10 cellular contexts compared by ENCODE assay signal in genomic region chr14:103115086-103115679, GRCh38. TPM values are rescaled to one million over a fixed set of nuclear protein-coding genes. Genes with fewer than 3 reads are reported as not detected.
A peak's percentile ranks its signal among the peaks of the same experiment; 100 is the strongest.
DNase-seq lines count a peak whose midpoint lies in the region; ATAC-seq and TF ChIP-seq lines count a peak whose summit lies in the region.
"Not testable (repeated sequence)": the region's sequence is repeated elsewhere in the genome, so short reads cannot be mapped to it uniquely, and the experiment has no call there.
"Had no signal": no experiment of that assay in that cellular context is flagged by ENCODE, and none has a peak within 500 bp of the region (broad histone marks: within the 10 kb centered on the region; RNA-seq: fewer than 3 reads in every experiment).

No MANE protein-coding gene starts in this region.

- H3K9ac ChIP-seq in Karpas-422 (ENCODE audit: low read length); endodermal cell (ENCODE audit: extremely low read depth, low read length, poor library complexity, severe bottlenecking): not testable (repeated sequence)

- 90 to 92% methylated on average over 12 of the region's 12 CpGs for WGBS in endodermal cell (ENCODE audit: insufficient coverage in 1 of 2, insufficient read length in 1 of 2), 2 experiments
- 35 to 44% (median 40%) methylated on average over 12 of the region's 12 CpGs for WGBS in stomach, 5 donors

- TF ChIP-seq POLR2A in stomach (IDR thresholded peaks at IDR 0.05): not testable (repeated sequence)

- not testable (repeated sequence) for TF ChIP-seq EP300 in stomach (IDR thresholded peaks at IDR 0.05)

- CTCF ChIA-PET in T-cell (lab: Charles Lee): not testable (repeated sequence)
- CTCF ChIA-PET in activated naive CD4-positive, alpha-beta T cell treated with anti-CD3 and anti-CD28 coated beads for 36 hours (lab: Charles Lee): interaction anchor here (3.4 kb wide), 1 partner anchor 9 kb away, joined by 17 read pairs; no protein-coding TSS in a partner anchor

- H3K27me3 Mint-ChIP-seq in CD14-positive monocyte (ENCODE audit: low read depth in 3 of 3); activated naive CD4-positive, alpha-beta T cell treated with anti-CD3 and anti-CD28 coated beads for 36 hours (ENCODE audit: low read depth); endodermal cell (ENCODE audit: insufficient read depth); nephron (ENCODE audit: low read depth): not testable (repeated sequence)
- peaks cover 6 to 18% of the 10 kb centered on the region in 2 donors for H3K27me3 Mint-ChIP-seq in T-cell

- H3K4me2 ChIP-seq in Karpas-422 (ENCODE audit: low read depth, low read length, poor library complexity, severe bottlenecking): peak overlapping the region; percentile 57

- H2AFZ ChIP-seq in Karpas-422 (ENCODE audit: low read length): 0 out of 2 replicates have a peak overlapping the region, but pooled peaks have one; percentile 27

- ATAC-seq in T-cell (replicated peaks in 1 of 4); left lung: not testable (repeated sequence)

- TF ChIP-seq CTCF in CD14-positive monocyte (IDR thresholded peaks at IDR 0.05); left lung (IDR thresholded peaks at IDR 0.05); nephron (IDR thresholded peaks at IDR 0.05; ENCODE audit: unreplicated experiment in 3 of 3); stomach (IDR thresholded peaks at IDR 0.05): not testable (repeated sequence)
- peak; percentile 21 for TF ChIP-seq CTCF in endodermal cell (conservative IDR thresholded peaks at IDR 0.05)

- not testable (repeated sequence) for H3K27ac ChIP-seq in Karpas-422 (ENCODE audit: low read length); endodermal cell (ENCODE audit: low read depth, low read length)
- peak overlapping the region; percentile 19 to 51 for H3K27ac ChIP-seq in left lung
- peak overlapping the region; percentile 10 to 84 (median 75) for H3K27ac ChIP-seq in stomach

- H3K4me3 ChIP-seq in Karpas-422 (ENCODE audit: low read length); endodermal cell (ENCODE audit: low read length); left lung: not testable (repeated sequence)
- peak overlapping the region in 3 of 4 donors; percentile 5 to 26 (median 18) for H3K4me3 ChIP-seq in stomach

- peak overlapping the region; percentile 86 to 93 (median 89) for H3K27ac Mint-ChIP-seq in CD14-positive monocyte
- not testable (repeated sequence) for H3K27ac Mint-ChIP-seq in T-cell; activated naive CD4-positive, alpha-beta T cell treated with anti-CD3 and anti-CD28 coated beads for 36 hours; endodermal cell
- peak overlapping the region in 2 of 3 experiments; percentile 33 to 58 for H3K27ac Mint-ChIP-seq in nephron

- H3K9me2 ChIP-seq in Karpas-422 (replicated peaks; ENCODE audit: insufficient read depth, low read length): not testable (repeated sequence)

- DNase-seq in CD14-positive monocyte (ENCODE audit: low spot score); Karpas-422; T-cell; endodermal cell; left lung: not testable (repeated sequence)
- DNase-seq in activated naive CD4-positive, alpha-beta T cell treated with anti-CD3 and anti-CD28 coated beads for 36 hours: peak; percentile 23
- peak; percentile 63 for DNase-seq in stomach

- POLR2A ChIA-PET in T-cell (lab: Charles Lee): not testable (repeated sequence)

- not testable (repeated sequence) for H3K36me3 ChIP-seq in Karpas-422 (ENCODE audit: insufficient read depth, low read length); endodermal cell (ENCODE audit: control insufficient read depth, insufficient read depth, low read length); left lung; stomach

- not testable (repeated sequence) for H3K36me3 Mint-ChIP-seq in CD14-positive monocyte; T-cell; activated naive CD4-positive, alpha-beta T cell treated with anti-CD3 and anti-CD28 coated beads for 36 hours (ENCODE audit: low read depth); endodermal cell (ENCODE audit: low read depth); nephron (ENCODE audit: low read depth)

- not testable (repeated sequence) for H4K20me1 ChIP-seq in Karpas-422 (ENCODE audit: insufficient read depth, low read depth, low read length)

- H3K4me3 Mint-ChIP-seq in CD14-positive monocyte (peak overlapping the region; percentile 60 to 89), T-cell (peak overlapping the region; percentile 15 to 57 (median 22))
- not testable (repeated sequence) for H3K4me3 Mint-ChIP-seq in activated naive CD4-positive, alpha-beta T cell treated with anti-CD3 and anti-CD28 coated beads for 36 hours; endodermal cell; nephron

- peaks cover 29% of the 10 kb centered on the region for H3K4me1 ChIP-seq in Karpas-422 (ENCODE audit: low read length)
- H3K4me1 ChIP-seq in endodermal cell (ENCODE audit: control insufficient read depth, insufficient read depth, low read length): not testable (repeated sequence)
- H3K4me1 ChIP-seq in left lung: peaks cover 15 to 87% of the 10 kb centered on the region in 2 donors
- peaks cover 38 to 87% (median 64%) of the 10 kb centered on the region in 4 donors for H3K4me1 ChIP-seq in stomach

- H3K4me1 Mint-ChIP-seq in CD14-positive monocyte: peaks cover 90% of the 10 kb centered on the region
- not testable (repeated sequence) for H3K4me1 Mint-ChIP-seq in T-cell; activated naive CD4-positive, alpha-beta T cell treated with anti-CD3 and anti-CD28 coated beads for 36 hours (ENCODE audit: low read depth); endodermal cell
- peaks cover 45% of the 10 kb centered on the region for H3K4me1 Mint-ChIP-seq in nephron

- not testable (repeated sequence) for H3K9me3 ChIP-seq in Karpas-422 (ENCODE audit: low read length); endodermal cell (ENCODE audit: control insufficient read depth, low read length); left lung; stomach

- H3K9me3 Mint-ChIP-seq in CD14-positive monocyte; T-cell; activated naive CD4-positive, alpha-beta T cell treated with anti-CD3 and anti-CD28 coated beads for 36 hours; endodermal cell; nephron: not testable (repeated sequence)

- H3K27me3 ChIP-seq in Karpas-422 (ENCODE audit: low read length); endodermal cell (ENCODE audit: control insufficient read depth, insufficient read depth, low read length, poor library complexity, severe bottlenecking); left lung; stomach: not testable (repeated sequence)

- not testable (repeated sequence) for H3K79me2 ChIP-seq in Karpas-422 (ENCODE audit: low read length)

- intact Hi-C loops in CD14-positive monocyte (cut with micrococcal nuclease): loop anchor here in 1 of 2 donors (5.0 kb wide), 1 partner anchor 217 kb away; the partner anchor contains the start of gene EIF5
- intact Hi-C loops in activated naive CD4-positive, alpha-beta T cell treated with anti-CD3 and anti-CD28 coated beads for 36 hours (cut with micrococcal nuclease); left lung (cut with DNase I); stomach (cut with DNase I; ENCODE audit: low total_unique reads): not testable (repeated sequence)

RNA-seq across cellular contexts. Expression of gene TNFAIP2, which starts 8.1 kb away (rescaled TPM):
- polyA plus RNA-seq in CD14-positive monocyte (10 to 100 TPM; 41.5 to 50.8 TPM), stomach (100 to 1,000 TPM in 1 of 3 donors, 10 to 100 TPM in 2; 63.8 to 211 (median 82.2) TPM)
- not detected in 2 replicates for total RNA-seq in Karpas-422 (2014; rRNA removed; shearing (Covaris generic); ENCODE audit: low replicate concordance)
- total RNA-seq in T-cell (1 to 10 TPM in 4 of 5 donors, under 1 TPM in 1; 0.93 to 2.1 (median 1.0) TPM), endodermal cell (10 to 100 TPM; 16.8 to 19.4 TPM), left lung (100 to 1,000 TPM in 1 of 2 donors, 10 to 100 TPM in 1; 76.5 to 237 TPM), stomach (100 to 1,000 TPM in 2 of 5 donors, 10 to 100 TPM in 3; 30.7 to 279 (median 48.7) TPM)
- under 1 TPM; 0.12 to 0.60 TPM for total RNA-seq in activated naive CD4-positive, alpha-beta T cell treated with anti-CD3 and anti-CD28 coated beads for 36 hours
- 57.6 TPM for polyA plus RNA-seq in endodermal cell (2013, experiment 1 of 2)
- 59.4 TPM for polyA plus RNA-seq in endodermal cell (2013, experiment 2 of 2)

RNA-seq across cellular contexts. Expression of gene EXOC3L4, which starts 20.7 kb away (rescaled TPM):
- not detected for polyA plus RNA-seq in CD14-positive monocyte
- not detected in 2 replicates for total RNA-seq in Karpas-422 (2014; rRNA removed; shearing (Covaris generic); ENCODE audit: low replicate concordance)
- total RNA-seq in T-cell: under 1 TPM in 1 of 5 donors, not detected in 4; 0.25 TPM
- total RNA-seq in activated naive CD4-positive, alpha-beta T cell treated with anti-CD3 and anti-CD28 coated beads for 36 hours: not detected
- total RNA-seq in endodermal cell: 1 to 10 TPM; 2.5 to 3.6 TPM
- polyA plus RNA-seq in endodermal cell (2013, experiment 1 of 2): 0.21 TPM
- not detected for polyA plus RNA-seq in endodermal cell (2013, experiment 2 of 2)
- 1 to 10 TPM; 3.0 to 4.0 TPM for total RNA-seq in left lung
- total RNA-seq in stomach: 10 to 100 TPM in 3 of 5 donors, 1 to 10 TPM in 2; 1.3 to 82.8 (median 38.5) TPM
- polyA plus RNA-seq in stomach: 10 to 100 TPM in 2 of 3 donors, 1 to 10 TPM in 1; 9.9 to 21.6 (median 10.8) TPM

RNA-seq across cellular contexts. Expression of gene LBHD2, which starts 31.2 kb away (rescaled TPM):
- not detected for polyA plus RNA-seq in CD14-positive monocyte
- total RNA-seq in Karpas-422 (2014; rRNA removed; shearing (Covaris generic); ENCODE audit: low replicate concordance): not detected in 2 replicates
- not detected for total RNA-seq in T-cell
- total RNA-seq in activated naive CD4-positive, alpha-beta T cell treated with anti-CD3 and anti-CD28 coated beads for 36 hours: not detected
- total RNA-seq in endodermal cell: not detected
- polyA plus RNA-seq in endodermal cell (2013, experiment 1 of 2): not detected
- polyA plus RNA-seq in endodermal cell (2013, experiment 2 of 2): not detected
- total RNA-seq in left lung: not detected
- total RNA-seq in stomach: not detected
- not detected for polyA plus RNA-seq in stomach
- total RNA-seq: G401, osteocyte had no signal

RNA-seq across cellular contexts. Expression of gene CDC42BPB, which starts 57.8 kb away (rescaled TPM):
- polyA plus RNA-seq in CD14-positive monocyte: under 1 TPM; 0.25 to 0.60 TPM
- total RNA-seq in Karpas-422 (2014; rRNA removed; shearing (Covaris generic); ENCODE audit: low replicate concordance): 1.6 and 4.7 TPM in 2 replicates
- 10 to 100 TPM in 3 of 5 donors, 1 to 10 TPM in 2; 5.3 to 17.5 (median 11.2) TPM for total RNA-seq in T-cell
- total RNA-seq in activated naive CD4-positive, alpha-beta T cell treated with anti-CD3 and anti-CD28 coated beads for 36 hours: 1 to 10 TPM; 2.5 to 3.2 TPM
- 100 to 1,000 TPM; 120 to 123 TPM for total RNA-seq in endodermal cell
- 82.7 TPM for polyA plus RNA-seq in endodermal cell (2013, experiment 1 of 2)
- 80.3 TPM for polyA plus RNA-seq in endodermal cell (2013, experiment 2 of 2)
- 10 to 100 TPM; 79.8 to 79.9 TPM for total RNA-seq in left lung
- 100 to 1,000 TPM in 4 of 5 donors, 10 to 100 TPM in 1; 85.2 to 400 (median 191) TPM for total RNA-seq in stomach
- 10 to 100 TPM; 16.3 to 23.7 (median 20.6) TPM for polyA plus RNA-seq in stomach

Comparison
In these comparisons a context has a peak if more than half of its experiments do, and no peak if none do; other contexts are left out.
1. RNA of gene TNFAIP2, which starts 8.1 kb away (total RNA-seq): 76.5 to 237 TPM in left lung, 30.7 to 279 TPM in stomach and 16.8 to 19.4 TPM in endodermal cell; 0.93 to 2.1 TPM in T-cell, 0.12 to 0.60 TPM in activated naive CD4-positive, alpha-beta T cell treated with anti-CD3 and anti-CD28 coated beads for 36 hours and not detected in Karpas-422; every median in the first group is over 4 times any median in the second.